ENCODE assay signal across 1 cellular context in genomic region chrX:135520553-135521404, GRCh38.
TF ChIP-seq lines count a peak whose summit lies in the region.

INTS6L (plus strand) TSS chrX:135520660; CDS start chrX:135520993, 333 bp downstream.

TF ChIP-seq in Ishikawa, 13 proteins besides CTCF, POLR2A, EP300 and RAD21 (continued from another document):
- TF ChIP-seq REST (IDR thresholded peaks at IDR 0.05; ENCODE audit: low read depth) (no peak), CREB1 (IDR thresholded peaks at IDR 0.05; ENCODE audit: low read depth) (no peak), ZBTB7A (IDR thresholded peaks at IDR 0.05; ENCODE audit: low read depth) (no peak), CEBPB (IDR thresholded peaks at IDR 0.05) (no peak)
